Comparison of ENCODE assay signal across 18 cellular contexts in the genomic region with DNA sequence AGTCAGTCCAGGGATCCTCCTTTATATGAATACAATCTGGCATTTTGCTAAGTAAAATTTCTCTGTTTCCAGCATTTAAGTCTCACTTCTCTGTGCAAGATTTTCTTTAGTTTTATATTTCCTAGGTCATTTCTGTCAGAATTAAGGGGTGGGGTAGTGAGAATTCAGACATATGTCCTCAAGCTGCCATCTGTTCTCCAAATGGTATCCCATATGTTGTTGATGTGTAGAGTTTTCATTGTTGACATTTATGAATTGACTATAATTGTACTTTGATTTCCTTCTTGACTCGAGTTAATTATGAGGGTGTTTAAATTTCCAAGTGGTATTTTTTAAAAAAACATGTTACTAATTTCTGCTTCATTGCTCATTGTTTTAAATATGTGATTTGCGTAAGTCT.
DNase-seq lines count a peak whose midpoint lies in the region; ATAC-seq and TF ChIP-seq lines count a peak whose summit lies in the region.
"Had no signal": no experiment of that assay in that cellular context is flagged by ENCODE, and none has a peak within 500 bp of the region (broad histone marks: within the 10 kb centered on the region; RNA-seq: fewer than 3 reads in every experiment).

No MANE protein-coding gene starts in this region.

- TF ChIP-seq CTCF in nephron progenitor cell (IDR thresholded peaks at IDR 0.05) = no peak

- H3K27me3 Mint-ChIP-seq in nephron progenitor cell (ENCODE audit: low read depth, poor library complexity) = no peaks in the 10 kb centered on the region

- ATAC-seq in HG03520 (IDR thresholded peaks at IDR 0.05; ENCODE audit: unreplicated experiment) = no peak
- ATAC-seq: A549, K562, SK-N-SH treated with all-trans-retinoic acid at 6 μM for 48 hours, T-helper 17 cell had no signal

- peaks cover 28% of the 10 kb centered on the region for H3K9me3 Mint-ChIP-seq in nephron progenitor cell

- H3K4me1 Mint-ChIP-seq in nephron progenitor cell = no peaks in the 10 kb centered on the region
- H3K4me1 Mint-ChIP-seq: CD4-positive, alpha-beta memory T cell; T-helper 17 cell had no signal

- no peaks in the 10 kb centered on the region for H3K36me3 Mint-ChIP-seq in nephron progenitor cell (ENCODE audit: low read depth)
- H3K36me3 Mint-ChIP-seq: CD4-positive, alpha-beta memory T cell had no signal

- H3K4me3 Mint-ChIP-seq in nephron progenitor cell = no peak overlapping the region
- H3K4me3 Mint-ChIP-seq: CD4-positive, alpha-beta memory T cell; T-helper 17 cell had no signal

- H3K27ac Mint-ChIP-seq in nephron progenitor cell = no peak overlapping the region
- H3K27ac Mint-ChIP-seq: CD4-positive, alpha-beta memory T cell; T-helper 17 cell had no signal

- DNase-seq in NCI-H1694 (lab: John Stamatoyannopoulos, UW) = peak; percentile 94
- peak; percentile 38 to 82 for DNase-seq in NCI-H446 (lab: John Stamatoyannopoulos, UW)
- DNase-seq in NCI-H82 treated with DMSO at 0.1 percent for 48 hours (lab: John Stamatoyannopoulos, UW; ENCODE audit: unreplicated experiment) = peak; percentile 15
- DNase-seq in activated CD8-positive, alpha-beta memory T cell treated with anti-CD3 and anti-CD28 coated beads, Interleukin-2, amount 50 U/mL, for 48 hours = no peak
- no peak for DNase-seq in nephron progenitor cell
- no peak for DNase-seq in SK-N-DZ (ENCODE audit: low spot score)
- DNase-seq: AML-193; CD4-positive, alpha-beta memory T cell; COR-L47; DMS79; EL; Kasumi-1; NCI-H2081; T-helper 17 cell had no signal

Comparison
In these comparisons a context has a peak if more than half of its experiments do, and no peak if none do; other contexts are left out.
1. DNase-seq: peak in NCI-H1694 (single experiment), NCI-H446 (2 of 2) and NCI-H82 treated with DMSO at 0.1 percent for 48 hours (single experiment); none in activated CD8-positive, alpha-beta memory T cell treated with anti-CD3 and anti-CD28 coated beads, Interleukin-2, amount 50 U/mL, for 48 hours (single experiment), nephron progenitor cell (single experiment) and SK-N-DZ (single experiment).